Comparison of ENCODE assay signal across 1 cellular context in the genomic region with DNA sequence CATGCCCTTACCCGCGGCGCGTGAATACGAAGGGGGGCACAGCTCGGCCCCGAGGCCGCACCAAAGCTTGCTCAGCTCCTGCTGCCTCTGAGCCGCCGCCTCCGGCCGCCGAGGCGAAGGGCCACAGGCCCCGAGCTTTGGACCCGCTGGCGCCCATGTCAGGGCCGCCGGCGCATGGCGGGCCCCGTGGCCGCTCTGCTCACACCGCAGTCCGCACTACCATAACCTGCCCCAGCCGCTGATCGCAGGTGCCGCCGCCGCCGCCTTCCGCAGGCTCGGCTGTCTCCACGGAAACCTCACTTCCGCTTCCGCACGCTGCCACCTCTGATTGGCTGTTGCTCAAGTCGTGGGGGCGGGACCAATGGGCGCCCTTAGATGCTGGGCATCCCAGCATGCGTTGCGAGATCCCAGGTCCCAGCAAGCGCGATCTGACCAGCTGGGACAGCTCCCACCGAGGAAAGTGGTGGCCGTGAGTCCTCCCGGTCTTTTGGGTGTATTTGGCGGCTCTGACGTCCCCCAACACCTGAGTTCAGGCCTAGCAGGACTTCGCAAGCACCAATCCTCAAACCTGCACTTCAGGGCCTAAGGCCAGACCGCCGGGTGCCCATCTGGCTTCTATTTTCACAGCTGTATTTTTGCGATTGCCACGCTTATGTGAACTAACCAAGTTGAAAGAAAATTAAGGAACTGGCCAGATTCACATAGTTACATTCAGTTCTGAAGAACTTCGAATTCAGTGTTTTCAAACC.
TF ChIP-seq lines count a peak whose summit lies in the region.

TUSC2 (minus strand) TSS at position 281 of the 749 bp plus-strand sequence; CDS start at position 157, 124 bp downstream.

TF ChIP-seq in H1, 55 proteins besides CTCF, POLR2A, EP300 and RAD21:
- 0 out of 2 replicates have a peak, but pooled peaks have one; percentile 39 for TF ChIP-seq TCF12 (IDR thresholded peaks at IDR 0.05; ENCODE audit: low read depth, low read length)
- peak; percentile 84 for TF ChIP-seq TAF1 (IDR thresholded peaks at IDR 0.05; ENCODE audit: low read depth, low read length)
- TF ChIP-seq KDM5A (IDR thresholded peaks at IDR 0.05; ENCODE audit: low read length) = peak; percentile 67; the same call in 1 of the 2 replicates
- TF ChIP-seq FOSL1 (IDR thresholded peaks at IDR 0.05; ENCODE audit: insufficient read depth, low read depth, low read length) = no peak
- TF ChIP-seq, protein P1, sequence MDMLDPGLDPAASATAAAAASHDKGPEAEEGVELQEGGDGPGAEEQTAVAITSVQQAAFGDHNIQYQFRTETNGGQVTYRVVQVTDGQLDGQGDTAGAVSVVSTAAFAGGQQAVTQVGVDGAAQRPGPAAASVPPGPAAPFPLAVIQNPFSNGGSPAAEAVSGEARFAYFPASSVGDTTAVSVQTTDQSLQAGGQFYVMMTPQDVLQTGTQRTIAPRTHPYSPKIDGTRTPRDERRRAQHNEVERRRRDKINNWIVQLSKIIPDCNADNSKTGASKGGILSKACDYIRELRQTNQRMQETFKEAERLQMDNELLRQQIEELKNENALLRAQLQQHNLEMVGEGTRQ (IDR thresholded peaks at IDR 0.05; ENCODE audit: low read length) = no peak
- peak; percentile 62; the same call in 1 of the 2 replicates for TF ChIP-seq RBBP5 (IDR thresholded peaks at IDR 0.05; ENCODE audit: borderline replicate concordance, low read depth, low read length)
- peak; percentile 91 for TF ChIP-seq GABPA (IDR thresholded peaks at IDR 0.05; ENCODE audit: borderline replicate concordance, insufficient read depth, low read length)
- TF ChIP-seq RFX5 (IDR thresholded peaks at IDR 0.05; ENCODE audit: borderline replicate concordance, low read depth, low read length) = no peak
- peak; percentile 65 for TF ChIP-seq CHD2 (IDR thresholded peaks at IDR 0.05; ENCODE audit: low read length)
- peak; percentile 78 for TF ChIP-seq TBP (IDR thresholded peaks at IDR 0.05; ENCODE audit: low read depth, low read length)
- no peak for TF ChIP-seq CHD1 (IDR thresholded peaks at IDR 0.05; ENCODE audit: low read depth, low read length)
- TF ChIP-seq POLR2AphosphoS5 (IDR thresholded peaks at IDR 0.05; ENCODE audit: low read depth, low read length) = peak; percentile 44; the same call in 1 of the 2 replicates
- peak; percentile 83 for TF ChIP-seq CREB1 (IDR thresholded peaks at IDR 0.05)
- TF ChIP-seq YY1 (IDR thresholded peaks at IDR 0.05; ENCODE audit: low read depth, low read length) = no peak
- peak; percentile 27 for TF ChIP-seq SAP30 (IDR thresholded peaks at IDR 0.05; ENCODE audit: insufficient read depth, insufficient replicate concordance, low read length)
- TF ChIP-seq JUN (IDR thresholded peaks at IDR 0.05; ENCODE audit: low read depth, low read length) = no peak
- peak; percentile 41 for TF ChIP-seq NANOG (IDR thresholded peaks at IDR 0.05; ENCODE audit: insufficient read depth, low read depth, low read length, poor library complexity, severe bottlenecking)
- TF ChIP-seq CEBPB (IDR thresholded peaks at IDR 0.05; ENCODE audit: low read depth, low read length) = no peak
- peak; percentile 60 for TF ChIP-seq ASH2L (IDR thresholded peaks at IDR 0.05; ENCODE audit: low read length)
- no peak for TF ChIP-seq MAFK (IDR thresholded peaks at IDR 0.05; ENCODE audit: low read depth, low read length)
- 0 out of 2 replicates have a peak, but pooled peaks have one; percentile 19 for TF ChIP-seq SP1 (IDR thresholded peaks at IDR 0.05; ENCODE audit: low read depth, low read length)
- TF ChIP-seq PHF8 (conservative IDR thresholded peaks at IDR 0.05; ENCODE audit: low read depth, low read length) = peak; percentile 85
- TF ChIP-seq HDAC6 (IDR thresholded peaks at IDR 0.05; ENCODE audit: low read depth, low read length) = no peak
- TF ChIP-seq KDM4A (IDR thresholded peaks at IDR 0.05; ENCODE audit: low read depth, low read length, severe bottlenecking) = peak; percentile 88
- TF ChIP-seq, protein P2, sequence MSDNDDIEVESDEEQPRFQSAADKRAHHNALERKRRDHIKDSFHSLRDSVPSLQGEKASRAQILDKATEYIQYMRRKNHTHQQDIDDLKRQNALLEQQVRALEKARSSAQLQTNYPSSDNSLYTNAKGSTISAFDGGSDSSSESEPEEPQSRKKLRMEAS (IDR thresholded peaks at IDR 0.05) = no peak; the same call in 1 of the 2 replicates
- TF ChIP-seq TAF7 (optimal IDR thresholded peaks at IDR 0.05; ENCODE audit: borderline replicate concordance, low read depth, low read length) = peak; percentile 31
- peak; percentile 40 to 76; a peak in 1 of 4 replicates for TF ChIP-seq SIN3A (conservative IDR thresholded peaks at IDR 0.05 in 1 of 2, IDR thresholded peaks at IDR 0.05 in 1 of 2; ENCODE audit: low read depth in 1 of 2, low read length in 2 of 2)
- TF ChIP-seq SIRT6 (IDR thresholded peaks at IDR 0.05; ENCODE audit: low read length) = no peak
- peak in 1 of 2 experiments; percentile 84; a peak in 1 of 4 replicates for TF ChIP-seq HDAC2 (IDR thresholded peaks at IDR 0.05; ENCODE audit: borderline replicate concordance in 1 of 2, low read depth in 2 of 2, low read length in 2 of 2)
